Comparison of ENCODE assay signal across 14 cellular contexts in genomic region chr15:98786706-98787105, GRCh38.
DNase-seq lines count a peak whose midpoint lies in the region; ATAC-seq and TF ChIP-seq lines count a peak whose summit lies in the region.
"Had no signal": no experiment of that assay in that cellular context is flagged by ENCODE, and none has a peak within 500 bp of the region (broad histone marks: within the 10 kb centered on the region; RNA-seq: fewer than 3 reads in every experiment).

No MANE protein-coding gene starts in this region.

- no peak overlapping the region for H3K27ac Mint-ChIP-seq in CD8-positive, alpha-beta memory T cell
- no peak overlapping the region for H3K27ac Mint-ChIP-seq in activated T-helper 1 cell treated with anti-CD3 and anti-CD28 coated beads, Interleukin-12 subunit alpha, Interleukin-12 subunit beta, Interleukin-2, Interleukin-4 antibody, amounts not matched to agents 30 ng/mL and 10 ng/mL and 1 ng/mL, durations not matched to agents 14 hours and 24 hours and 36 hours
- H3K27ac Mint-ChIP-seq: activated CD4-positive, alpha-beta memory T cell treated with anti-CD3 and anti-CD28 coated beads for 36 hours; naive thymus-derived CD8-positive, alpha-beta T cell had no signal

- no peak overlapping the region for H4K12ac ChIP-seq in trophoblast cell (ENCODE audit: low read depth, low read length)

- H3K9ac ChIP-seq in trophoblast cell (ENCODE audit: low read length) = no peak overlapping the region

- H3K4me3 ChIP-seq in body of pancreas (no peak overlapping the region), trophoblast cell (ENCODE audit: low read depth, low read length) (no peak overlapping the region)
- H3K4me3 ChIP-seq in CD8-positive, alpha-beta memory T cell (ENCODE audit: low read length) = no peak overlapping the region
- H3K4me3 ChIP-seq: suprapubic skin had no signal

- no peak for TF ChIP-seq POLR2A in body of pancreas (IDR thresholded peaks at IDR 0.05)

- intact Hi-C loops in body of pancreas (cut with DNase I) = no loop called here
- intact Hi-C loops in activated T-helper 1 cell treated with anti-CD3 and anti-CD28 coated beads, Interleukin-12 subunit alpha, Interleukin-12 subunit beta, Interleukin-2, Interleukin-4 antibody, amounts not matched to agents 30 ng/mL and 10 ng/mL and 1 ng/mL, durations not matched to agents 14 hours and 24 hours and 36 hours (cut with micrococcal nuclease) = loop anchor here (10.0 kb wide), 1 partner anchor 342 kb away; no protein-coding TSS in a partner anchor

- H2AFZ ChIP-seq in trophoblast cell (ENCODE audit: insufficient read depth, low read length, poor library complexity) = no peak overlapping the region

- POLR2A ChIA-PET in CD8-positive, alpha-beta memory T cell (lab: Charles Lee) = no interaction called here

- no peaks in the 10 kb centered on the region for H3K9me3 ChIP-seq in body of pancreas
- H3K9me3 ChIP-seq in trophoblast cell (ENCODE audit: insufficient read depth, low read depth, low read length) = no peaks in the 10 kb centered on the region
- no peaks in the 10 kb centered on the region for H3K9me3 ChIP-seq in CD8-positive, alpha-beta memory T cell (ENCODE audit: low read length)
- H3K9me3 ChIP-seq: suprapubic skin had no signal

- H3K4me1 Mint-ChIP-seq in CD8-positive, alpha-beta memory T cell = peaks cover 0 to 4% (median 0%) of the 10 kb centered on the region in 3 donors
- peaks cover 39% of the 10 kb centered on the region for H3K4me1 Mint-ChIP-seq in activated T-helper 1 cell treated with anti-CD3 and anti-CD28 coated beads, Interleukin-12 subunit alpha, Interleukin-12 subunit beta, Interleukin-2, Interleukin-4 antibody, amounts not matched to agents 30 ng/mL and 10 ng/mL and 1 ng/mL, durations not matched to agents 14 hours and 24 hours and 36 hours (ENCODE audit: low read depth)

- H3K27me3 ChIP-seq in body of pancreas = no peaks in the 10 kb centered on the region
- no peaks in the 10 kb centered on the region for H3K27me3 ChIP-seq in trophoblast cell (ENCODE audit: insufficient read depth, low read length)
- H3K27me3 ChIP-seq in CD8-positive, alpha-beta memory T cell (ENCODE audit: insufficient read depth, low read length, poor library complexity, severe bottlenecking) = no peaks in the 10 kb centered on the region
- H3K27me3 ChIP-seq: suprapubic skin had no signal

- H3K27me3 Mint-ChIP-seq in CD8-positive, alpha-beta memory T cell = peaks cover 11 to 20% of the 10 kb centered on the region in 2 donors
- peaks cover 2% of the 10 kb centered on the region for H3K27me3 Mint-ChIP-seq in activated T-helper 1 cell treated with anti-CD3 and anti-CD28 coated beads, Interleukin-12 subunit alpha, Interleukin-12 subunit beta, Interleukin-2, Interleukin-4 antibody, amounts not matched to agents 30 ng/mL and 10 ng/mL and 1 ng/mL, durations not matched to agents 14 hours and 24 hours and 36 hours (ENCODE audit: insufficient read depth)

- peaks cover 10% of the 10 kb centered on the region for H3K79me2 ChIP-seq in trophoblast cell (ENCODE audit: control insufficient read depth, insufficient read depth, low read length, poor library complexity)

- no peak overlapping the region for H2BK5ac ChIP-seq in trophoblast cell (ENCODE audit: low read depth, low read length, poor library complexity)

- H3K14ac ChIP-seq in trophoblast cell (ENCODE audit: low read length) = no peak overlapping the region

- 89 to 93% methylated on average over 8 of the region's 8 CpGs for WGBS in body of pancreas, 2 donors
- no CpG with 5 or more reads among the region's 8 CpGs for WGBS in trophoblast cell (ENCODE audit: extremely low coverage, insufficient coverage, insufficient read length)

- ATAC-seq in GM19372 (IDR thresholded peaks at IDR 0.05; ENCODE audit: low read depth, unreplicated experiment) = peak; percentile 17
- peak; percentile 18 for ATAC-seq in HG02973 (IDR thresholded peaks at IDR 0.05; ENCODE audit: unreplicated experiment)
- ATAC-seq in body of pancreas = no peak
- ATAC-seq: left lobe of liver; naive thymus-derived CD8-positive, alpha-beta T cell had no signal

- H3K36me3 ChIP-seq in body of pancreas (replicated peaks in 1 of 2; ENCODE audit: insufficient read depth in 1 of 2, low read depth in 2 of 2) (no peaks in the 10 kb centered on the region), trophoblast cell (ENCODE audit: control insufficient read depth in 1 of 2, insufficient read depth in 2 of 2, low read length in 2 of 2) (peaks cover 0 to 2% of the 10 kb centered on the region in 2 experiments)
- no peaks in the 10 kb centered on the region for H3K36me3 ChIP-seq in CD8-positive, alpha-beta memory T cell (ENCODE audit: insufficient read depth, low read length)
- H3K36me3 ChIP-seq: suprapubic skin had no signal

- no peak overlapping the region for H4K8ac ChIP-seq in trophoblast cell (ENCODE audit: low read depth, low read length)

- no peaks in the 10 kb centered on the region for H3K36me3 Mint-ChIP-seq in CD8-positive, alpha-beta memory T cell
- no peaks in the 10 kb centered on the region for H3K36me3 Mint-ChIP-seq in activated T-helper 1 cell treated with anti-CD3 and anti-CD28 coated beads, Interleukin-12 subunit alpha, Interleukin-12 subunit beta, Interleukin-2, Interleukin-4 antibody, amounts not matched to agents 30 ng/mL and 10 ng/mL and 1 ng/mL, durations not matched to agents 14 hours and 24 hours and 36 hours (ENCODE audit: low read depth)
- H3K36me3 Mint-ChIP-seq: activated CD4-positive, alpha-beta memory T cell treated with anti-CD3 and anti-CD28 coated beads for 36 hours had no signal

- peak overlapping the region; percentile 41 for H3K4ac ChIP-seq in trophoblast cell (ENCODE audit: low read depth, low read length)

- no peak overlapping the region for H3K18ac ChIP-seq in trophoblast cell (ENCODE audit: low read length)

- no peak overlapping the region for H3K4me2 ChIP-seq in trophoblast cell (ENCODE audit: low read length)

- no peak overlapping the region for H4K91ac ChIP-seq in trophoblast cell (ENCODE audit: low read depth, low read length)

- H3K27ac ChIP-seq in body of pancreas (peak overlapping the region in 3 of 4 donors; percentile 34 to 60 (median 47)), trophoblast cell (ENCODE audit: low read depth, low read length) (no peak overlapping the region)
- H3K27ac ChIP-seq in CD8-positive, alpha-beta memory T cell (ENCODE audit: low read depth, low read length) = no peak overlapping the region
- H3K27ac ChIP-seq: suprapubic skin had no signal

- no peak for DNase-seq in body of pancreas
- no peak for DNase-seq in trophoblast cell
- no peak for DNase-seq in CD8-positive, alpha-beta memory T cell
- no peak for DNase-seq in GM19240 (ENCODE audit: insufficient read length, low spot score)
- DNase-seq in activated T-cell treated with anti-CD3 and anti-CD28 coated beads, Interleukin-2, amount 50 U/mL, for 48 hours = no peak
- DNase-seq in activated T-helper 1 cell treated with anti-CD3 and anti-CD28 coated beads, Interleukin-12 subunit alpha, Interleukin-12 subunit beta, Interleukin-2, Interleukin-4 antibody, amounts not matched to agents 30 ng/mL and 10 ng/mL and 1 ng/mL, durations not matched to agents 14 hours and 24 hours and 36 hours (ENCODE audit: low spot score) = no peak
- DNase-seq: activated gamma-delta T cell; naive thymus-derived CD8-positive, alpha-beta T cell; NCI-H510A treated with DMSO at 0.1 percent for 48 hours had no signal

- no peak overlapping the region for H2BK12ac ChIP-seq in trophoblast cell (ENCODE audit: low read length)

- no peak overlapping the region for H3K23ac ChIP-seq in trophoblast cell (ENCODE audit: low read length)

- H3K79me1 ChIP-seq in trophoblast cell (ENCODE audit: low read length) = no peaks in the 10 kb centered on the region

- H3K9me3 Mint-ChIP-seq in CD8-positive, alpha-beta memory T cell = no peaks in the 10 kb centered on the region
- no peaks in the 10 kb centered on the region for H3K9me3 Mint-ChIP-seq in activated T-helper 1 cell treated with anti-CD3 and anti-CD28 coated beads, Interleukin-12 subunit alpha, Interleukin-12 subunit beta, Interleukin-2, Interleukin-4 antibody, amounts not matched to agents 30 ng/mL and 10 ng/mL and 1 ng/mL, durations not matched to agents 14 hours and 24 hours and 36 hours
- H3K9me3 Mint-ChIP-seq: activated CD4-positive, alpha-beta memory T cell treated with anti-CD3 and anti-CD28 coated beads for 36 hours; naive thymus-derived CD8-positive, alpha-beta T cell had no signal

- TF ChIP-seq CTCF in body of pancreas (IDR thresholded peaks at IDR 0.05) = no peak

- H2BK120ac ChIP-seq in trophoblast cell (ENCODE audit: insufficient read depth, low read length, poor library complexity) = no peak overlapping the region

- H3K4me1 ChIP-seq in body of pancreas (peaks cover 61% of the 10 kb centered on the region), trophoblast cell (ENCODE audit: control insufficient read depth in 1 of 2, insufficient read depth in 2 of 2, low read length in 2 of 2) (peaks cover 11 to 16% of the 10 kb centered on the region in 2 experiments)
- H3K4me1 ChIP-seq in CD8-positive, alpha-beta memory T cell (ENCODE audit: insufficient read depth, low read length) = peaks cover 22% of the 10 kb centered on the region

- H3K4me3 Mint-ChIP-seq in CD8-positive, alpha-beta memory T cell = no peak overlapping the region
- H3K4me3 Mint-ChIP-seq in activated T-helper 1 cell treated with anti-CD3 and anti-CD28 coated beads, Interleukin-12 subunit alpha, Interleukin-12 subunit beta, Interleukin-2, Interleukin-4 antibody, amounts not matched to agents 30 ng/mL and 10 ng/mL and 1 ng/mL, durations not matched to agents 14 hours and 24 hours and 36 hours = no peak overlapping the region
- H3K4me3 Mint-ChIP-seq: activated CD4-positive, alpha-beta memory T cell treated with anti-CD3 and anti-CD28 coated beads for 36 hours had no signal

- H2AK5ac ChIP-seq in trophoblast cell (ENCODE audit: low read length) = no peak overlapping the region

- CTCF ChIA-PET in CD8-positive, alpha-beta memory T cell (lab: Charles Lee) = no interaction called here

Comparison
In these comparisons a context has a peak if more than half of its experiments do, and no peak if none do; other contexts are left out.
1. H3K27ac ChIP-seq: peak in body of pancreas (3 of 4); none in trophoblast cell (single experiment) and CD8-positive, alpha-beta memory T cell (single experiment).